Comparison of ENCODE assay signal across 10 cellular contexts in genomic region chr6:68593558-68593957, GRCh38. TPM values are rescaled to one million over a fixed set of nuclear protein-coding genes. Genes with fewer than 3 reads are reported as not detected.
"Had no signal": no experiment of that assay in that cellular context is flagged by ENCODE, and none has a peak within 500 bp of the region (broad histone marks: within the 10 kb centered on the region; RNA-seq: fewer than 3 reads in every experiment).

No MANE protein-coding gene starts in this region.

- H3K27ac Mint-ChIP-seq: GM23338, H9, HFFc6, IgD-negative memory B cell had no signal

- H3K27me3 Mint-ChIP-seq: IgD-negative memory B cell had no signal

- H3K4me2 ChIP-seq: GM23338 had no signal

- H3K4me3 ChIP-seq: GM23338 had no signal

- ATAC-seq: GM23338 had no signal

- H2AFZ ChIP-seq: GM23338 had no signal

- FAIRE-seq: H1, H54, HTR-8/SVneo had no signal

- H3K4me3 Mint-ChIP-seq: GM23338, H9, HFFc6, IgD-negative memory B cell had no signal

- DNase-seq: H9, HCEC 1CT, HFFc6, KG1 had no signal

- H3K4me1 Mint-ChIP-seq: GM23338, H9, IgD-negative memory B cell had no signal

RNA-seq across cellular contexts. Expression of gene ADGRB3, which starts 41.5 kb away (rescaled TPM):
- total RNA-seq: HT-29 had no signal
- polyA plus RNA-seq: IgD-negative memory B cell had no signal
